1 cellular context compared by ENCODE assay signal in genomic region chr19:38376576-38376975, GRCh38.
TF ChIP-seq lines count a peak whose summit lies in the region.

No MANE protein-coding gene starts in this region.

TF ChIP-seq in endothelial cell of umbilical vein, 7 proteins besides CTCF, POLR2A, EP300 and RAD21:
- TF ChIP-seq POLR2AphosphoS5 (IDR thresholded peaks at IDR 0.05; ENCODE audit: insufficient read depth, low read depth, low read length): no peak
- no peak for TF ChIP-seq MYC (IDR thresholded peaks at IDR 0.05; ENCODE audit: low read depth, low read length)
- TF ChIP-seq GATA2 (IDR thresholded peaks at IDR 0.05; ENCODE audit: insufficient read depth, insufficient read length, low read depth, low read length): no peak
- no peak for TF ChIP-seq MAX (IDR thresholded peaks at IDR 0.05; ENCODE audit: insufficient read depth, insufficient read length)
- TF ChIP-seq FOS (IDR thresholded peaks at IDR 0.05; ENCODE audit: borderline replicate concordance, insufficient read depth, low read length): no peak
